ENCODE assay signal across 15 cellular contexts in the genomic region with DNA sequence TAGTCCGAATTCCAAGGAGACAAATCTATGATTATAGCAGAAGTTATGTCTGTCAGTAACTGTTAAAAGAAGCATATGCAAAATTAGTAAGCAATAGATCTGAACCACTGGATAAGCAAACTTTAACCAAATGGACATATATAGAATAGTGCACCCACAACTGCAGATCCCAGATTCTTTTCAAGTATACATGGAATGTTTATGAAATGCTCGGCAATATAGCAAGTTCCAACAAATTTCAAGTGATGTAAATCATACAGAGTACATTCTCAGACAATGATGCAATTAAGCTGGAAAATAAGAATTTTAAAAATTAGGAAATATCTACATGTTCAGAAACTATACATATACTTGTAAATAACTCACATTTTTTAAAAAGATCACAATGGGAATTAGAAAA.
"Had no signal": no experiment of that assay in that cellular context is flagged by ENCODE, and none has a peak within 500 bp of the region (broad histone marks: within the 10 kb centered on the region; RNA-seq: fewer than 3 reads in every experiment).

No MANE protein-coding gene starts in this region.

- H3K27me3 ChIP-seq: dorsolateral prefrontal cortex, stomach had no signal

- H3K27ac ChIP-seq: dorsolateral prefrontal cortex, esophagus squamous epithelium, parathyroid adenoma, skin epidermis, stomach, thoracic aorta had no signal

- DNase-seq: activated CD4-positive, alpha-beta T cell treated with anti-CD3 and anti-CD28 coated beads for 4 hours; activated CD8-positive, alpha-beta memory T cell treated with anti-CD3 and anti-CD28 coated beads, Interleukin-2, amount 50 U/mL, for 48 hours; activated CD8-positive, alpha-beta T cell treated with anti-CD3 and anti-CD28 coated beads for 36 hours; activated naive CD4-positive, alpha-beta T cell; activated naive CD8-positive, alpha-beta T cell treated with anti-CD3 and anti-CD28 coated beads, Interleukin-2, amount 50 U/mL, for 24 hours; cerebellar nuclear complex; dorsolateral prefrontal cortex; esophagus squamous epithelium; midbrain; stomach; T-helper 1 cell had no signal

- ATAC-seq: activated CD8-positive, alpha-beta T cell treated with anti-CD3 and anti-CD28 coated beads for 36 hours; activated naive CD8-positive, alpha-beta T cell treated with anti-CD3 and anti-CD28 coated beads, Interleukin-2, amount 50 U/mL, for 24 hours had no signal

- H3K4me3 Mint-ChIP-seq: activated CD8-positive, alpha-beta T cell treated with anti-CD3 and anti-CD28 coated beads for 36 hours; activated naive CD8-positive, alpha-beta T cell treated with anti-CD3 and anti-CD28 coated beads, Interleukin-2, amount 50 U/mL, for 24 hours had no signal

- H3K4me3 ChIP-seq: dorsolateral prefrontal cortex, esophagus squamous epithelium, skin epidermis, stomach, thoracic aorta had no signal

- H3K27me3 Mint-ChIP-seq: activated naive CD8-positive, alpha-beta T cell treated with anti-CD3 and anti-CD28 coated beads, Interleukin-2, amount 50 U/mL, for 24 hours had no signal

- FAIRE-seq: endometrium had no signal

- H3K27ac Mint-ChIP-seq: activated CD8-positive, alpha-beta T cell treated with anti-CD3 and anti-CD28 coated beads for 36 hours; activated naive CD8-positive, alpha-beta T cell treated with anti-CD3 and anti-CD28 coated beads, Interleukin-2, amount 50 U/mL, for 24 hours had no signal

- H3K9me3 ChIP-seq: stomach, thoracic aorta had no signal

- H3K9me3 Mint-ChIP-seq: activated CD8-positive, alpha-beta T cell treated with anti-CD3 and anti-CD28 coated beads for 36 hours; activated naive CD8-positive, alpha-beta T cell treated with anti-CD3 and anti-CD28 coated beads, Interleukin-2, amount 50 U/mL, for 24 hours had no signal

- H3K36me3 ChIP-seq: esophagus squamous epithelium, stomach, thoracic aorta had no signal
